ENCODE assay signal across 29 cellular contexts in genomic region chrX:30183554-30183953, GRCh38. TPM values are rescaled to one million over a fixed set of nuclear protein-coding genes. Genes with fewer than 3 reads are reported as not detected.
"Had no signal": no experiment of that assay in that cellular context is flagged by ENCODE, and none has a peak within 500 bp of the region (broad histone marks: within the 10 kb centered on the region; RNA-seq: fewer than 3 reads in every experiment).

No MANE protein-coding gene starts in this region.

- H3K4me1 ChIP-seq: gastroesophageal sphincter, sigmoid colon, testis, tibial nerve, upper lobe of right lung, vagina had no signal

- H3K4me3 ChIP-seq: dorsolateral prefrontal cortex, gastroesophageal sphincter, mucosa of descending colon, sigmoid colon, skin epidermis, testis, tibial nerve, upper lobe of right lung, vagina had no signal

- H3K9me3 ChIP-seq: gastroesophageal sphincter, mucosa of descending colon, neutrophil, sigmoid colon, testis, tibial nerve, upper lobe of right lung, vagina had no signal

- ATAC-seq: gastroesophageal sphincter; mucosa of descending colon; naive thymus-derived CD8-positive, alpha-beta T cell; stimulated activated naive B cell treated with anti-CD40 and anti-IgM and Interleukin-4, amounts not matched to agents 10 μg/mL and 1 μg/mL and 100 μg/mL, for 72 hours; stimulated activated naive CD8-positive, alpha-beta T cell treated with anti-CD3 and anti-CD28 coated beads, Interleukin-15, amount 100 ng/mL, for 72 hours; upper lobe of right lung had no signal

- H3K27me3 Mint-ChIP-seq: stimulated activated naive CD8-positive, alpha-beta T cell treated with anti-CD3 and anti-CD28 coated beads, Interleukin-15, amount 100 ng/mL, for 72 hours had no signal

- H3K4me3 Mint-ChIP-seq: immature natural killer cell; naive thymus-derived CD8-positive, alpha-beta T cell; stimulated activated naive B cell treated with anti-CD40 and anti-IgM and Interleukin-4, amounts not matched to agents 10 μg/mL and 1 μg/mL and 100 μg/mL, for 72 hours; stimulated activated naive CD8-positive, alpha-beta T cell treated with anti-CD3 and anti-CD28 coated beads, Interleukin-15, amount 100 ng/mL, for 72 hours had no signal

- H3K27me3 ChIP-seq: gastroesophageal sphincter, neutrophil, sigmoid colon, testis, upper lobe of right lung, vagina had no signal

- H3K9me3 Mint-ChIP-seq: stimulated activated naive B cell treated with anti-CD40 and anti-IgM and Interleukin-4, amounts not matched to agents 10 μg/mL and 1 μg/mL and 100 μg/mL, for 72 hours; stimulated activated naive CD8-positive, alpha-beta T cell treated with anti-CD3 and anti-CD28 coated beads, Interleukin-15, amount 100 ng/mL, for 72 hours had no signal

- H3K4me1 Mint-ChIP-seq: immature natural killer cell; naive thymus-derived CD8-positive, alpha-beta T cell; stimulated activated naive B cell treated with anti-CD40 and anti-IgM and Interleukin-4, amounts not matched to agents 10 μg/mL and 1 μg/mL and 100 μg/mL, for 72 hours; stimulated activated naive CD8-positive, alpha-beta T cell treated with anti-CD3 and anti-CD28 coated beads, Interleukin-15, amount 100 ng/mL, for 72 hours had no signal

- H3K27ac Mint-ChIP-seq: immature natural killer cell; naive thymus-derived CD8-positive, alpha-beta T cell; stimulated activated naive B cell treated with anti-CD40 and anti-IgM and Interleukin-4, amounts not matched to agents 10 μg/mL and 1 μg/mL and 100 μg/mL, for 72 hours; stimulated activated naive CD8-positive, alpha-beta T cell treated with anti-CD3 and anti-CD28 coated beads, Interleukin-15, amount 100 ng/mL, for 72 hours had no signal

- H3K27ac ChIP-seq: dorsolateral prefrontal cortex, gastroesophageal sphincter, neutrophil, sigmoid colon, skin epidermis, testis, tibial nerve, upper lobe of right lung, vagina had no signal

- H3K36me3 ChIP-seq: gastroesophageal sphincter, neutrophil, sigmoid colon, tibial nerve, upper lobe of right lung, vagina had no signal

- DNase-seq: cortex of kidney; dorsolateral prefrontal cortex; effector CD8-positive, alpha-beta T cell; foreskin fibroblast; immature natural killer cell; mammary epithelial cell; mucosa of descending colon; naive thymus-derived CD8-positive, alpha-beta T cell; posterior cingulate gyrus; sigmoid colon; stimulated activated CD4-positive, alpha-beta T cell treated with anti-CD3 and anti-CD28 coated beads, Interleukin-2, amount 100 ng/mL, for 24 hours; stimulated activated CD4-positive, alpha-beta T cell treated with anti-CD3 and anti-CD28 coated beads, Interleukin-4, amount 100 ng/mL, for 4 hours; stimulated activated naive B cell treated with anti-CD40 and anti-IgM and Interleukin-4, amounts not matched to agents 10 μg/mL and 1 μg/mL and 100 μg/mL, for 72 hours; stimulated activated naive CD8-positive, alpha-beta T cell treated with anti-CD3 and anti-CD28 coated beads, Interleukin-15, amount 100 ng/mL, for 72 hours; testis; upper lobe of right lung had no signal

- H3K36me3 Mint-ChIP-seq: immature natural killer cell; stimulated activated naive B cell treated with anti-CD40 and anti-IgM and Interleukin-4, amounts not matched to agents 10 μg/mL and 1 μg/mL and 100 μg/mL, for 72 hours had no signal

RNA-seq across cellular contexts. Expression of gene MAGEB2, which starts 31.8 kb away (rescaled TPM):
- total RNA-seq: dorsolateral prefrontal cortex; fibroblast of lung; gastroesophageal sphincter; kidney epithelial cell; liver; mammary epithelial cell; mucosa of descending colon; naive thymus-derived CD8-positive, alpha-beta T cell; osteoblast; pulmonary artery endothelial cell; sigmoid colon; subcutaneous adipose tissue; tibial nerve; upper lobe of right lung; vagina had no signal
- polyA plus RNA-seq: esophagus; fibroblast of lung; immature natural killer cell; liver; mammary epithelial cell; naive thymus-derived CD8-positive, alpha-beta T cell; neural cell; sigmoid colon had no signal

RNA-seq across cellular contexts. Expression of gene MAGEB3, which starts 46.9 kb away (rescaled TPM):
- total RNA-seq: dorsolateral prefrontal cortex; fibroblast of lung; gastroesophageal sphincter; kidney epithelial cell; liver; mammary epithelial cell; mucosa of descending colon; naive thymus-derived CD8-positive, alpha-beta T cell; osteoblast; pulmonary artery endothelial cell; sigmoid colon; subcutaneous adipose tissue; tibial nerve; upper lobe of right lung; vagina had no signal
- polyA plus RNA-seq: esophagus; fibroblast of lung; immature natural killer cell; liver; mammary epithelial cell; naive thymus-derived CD8-positive, alpha-beta T cell; neural cell; sigmoid colon had no signal

RNA-seq across cellular contexts. Expression of gene MAGEB4, which starts 58.2 kb away (rescaled TPM):
- total RNA-seq: fibroblast of lung; gastroesophageal sphincter; kidney epithelial cell; liver; mucosa of descending colon; naive thymus-derived CD8-positive, alpha-beta T cell; osteoblast; pulmonary artery endothelial cell; sigmoid colon; subcutaneous adipose tissue; tibial nerve; upper lobe of right lung; vagina had no signal
- polyA plus RNA-seq: esophagus; fibroblast of lung; immature natural killer cell; liver; mammary epithelial cell; naive thymus-derived CD8-positive, alpha-beta T cell; neural cell; sigmoid colon had no signal
